ENCODE assay signal across 37 cellular contexts in genomic region chr10:35723992-35724391, GRCh38.
"Had no signal": no experiment of that assay in that cellular context is flagged by ENCODE, and none has a peak within 500 bp of the region (broad histone marks: within the 10 kb centered on the region; RNA-seq: fewer than 3 reads in every experiment).

No MANE protein-coding gene starts in this region.

- H3K27ac Mint-ChIP-seq: activated B cell treated with CpG ODN at 0.5 μM for 24 hours; activated CD4-positive, alpha-beta memory T cell treated with anti-CD3 and anti-CD28 coated beads for 36 hours; activated CD4-positive, alpha-beta T cell treated with anti-CD3 and anti-CD28 coated beads, Interleukin-2, amount 10 ng/mL, durations not matched to agents 24 days and 14 days; activated CD8-positive, alpha-beta T cell treated with anti-CD3 and anti-CD28 coated beads for 36 hours; activated naive CD4-positive, alpha-beta T cell treated with anti-CD3 and anti-CD28 coated beads for 36 hours; activated naive CD4-positive, alpha-beta T cell treated with anti-CD3 and anti-CD28 coated beads, Interleukin-2, amount 50 U/mL, for 72 hours; activated naive CD8-positive, alpha-beta T cell treated with anti-CD3 and anti-CD28 coated beads for 36 hours; activated T-cell treated with anti-CD3 and anti-CD28 coated beads, Interleukin-2, amount 50 U/mL, for 72 hours; activated T-helper 1 cell treated with anti-CD3 and anti-CD28 coated beads, Interleukin-12 subunit alpha, Interleukin-12 subunit beta, Interleukin-2, Interleukin-4 antibody, amounts not matched to agents 30 ng/mL and 10 ng/mL and 1 ng/mL, durations not matched to agents 14 hours and 24 hours and 36 hours; activated T-helper 17 cell treated with anti-CD3 and anti-CD28 coated beads, Interleukin-2, amount 50 U/mL, for 72 hours; T-helper 1 cell treated with Interleukin-12 subunit alpha and Interleukin-12 subunit beta and Interleukin-4 antibody, amounts not matched to agents 30 μg/mL and 1 μg/mL, for 36 hours; T-helper 2 cell treated with Interferon-gamma antibody and Interleukin-4, amounts not matched to agents 5 μg/mL and 100 μg/mL, for 36 hours had no signal

- H3K4me1 ChIP-seq: adrenal gland, body of pancreas, breast epithelium had no signal

- H3K27me3 ChIP-seq: adrenal gland, brain microvascular endothelial cell, breast epithelium had no signal

- DNase-seq: activated B cell treated with CpG ODN at 0.5 μM for 24 hours; activated CD4-positive, alpha-beta memory T cell treated with anti-CD3 and anti-CD28 coated beads for 36 hours; activated CD4-positive, alpha-beta T cell treated with anti-CD3 and anti-CD28 coated beads for 4 hours; activated CD4-positive, alpha-beta T cell treated with anti-CD3 and anti-CD28 coated beads, Interleukin-2, amount 10 ng/mL, durations not matched to agents 24 days and 14 days; activated CD4-positive, alpha-beta T cell treated with anti-CD3 and anti-CD28 coated beads, Interleukin-2, amount 50 U/mL, for 1 hour; activated CD4-positive, alpha-beta T cell treated with anti-CD3 and anti-CD28 coated beads, Interleukin-2, amount 50 U/mL, for 4 hours; activated CD4-positive, CD25-positive, alpha-beta regulatory T cell treated with anti-CD3 and anti-CD28 coated beads, Interleukin-2, amount 50 U/mL, for 72 hours; activated CD8-positive, alpha-beta memory T cell treated with anti-CD3 and anti-CD28 coated beads, Interleukin-2, amount 50 U/mL, for 4 hours; activated CD8-positive, alpha-beta T cell treated with anti-CD3 and anti-CD28 coated beads for 36 hours; activated effector memory CD4-positive, alpha-beta T cell treated with anti-CD3 and anti-CD28 coated beads, Interleukin-2, amount 50 U/mL, for 16 hours; activated gamma-delta T cell treated with Interleukin-2 at 50 U/mL for 16 hours; activated naive CD4-positive, alpha-beta T cell; activated naive CD4-positive, alpha-beta T cell treated with anti-CD3 and anti-CD28 coated beads for 36 hours; activated naive CD4-positive, alpha-beta T cell treated with anti-CD3 and anti-CD28 coated beads, Interleukin-2, amount 50 U/mL, for 16 hours; activated naive CD8-positive, alpha-beta T cell treated with anti-CD3 and anti-CD28 coated beads for 36 hours; activated T-cell treated with anti-CD3 and anti-CD28 coated beads for 4 hours; activated T-cell treated with anti-CD3 and anti-CD28 coated beads, Interleukin-2, amount 50 U/mL, for 1 hour; activated T-cell treated with anti-CD3 and anti-CD28 coated beads, Interleukin-2, amount 50 U/mL, for 4 hours; activated T-cell treated with anti-CD3 and anti-CD28 coated beads, Interleukin-2, amount 50 U/mL, for 72 hours; adrenal gland; amniotic stem cell; aorta; body of pancreas; brain microvascular endothelial cell; central memory CD4-positive, alpha-beta T cell; T-helper 1 cell; T-helper 2 cell; T-helper 9 cell had no signal

- H3K4me1 Mint-ChIP-seq: activated B cell treated with CpG ODN at 0.5 μM for 24 hours; activated CD4-positive, alpha-beta T cell treated with anti-CD3 and anti-CD28 coated beads, Interleukin-2, amount 10 ng/mL, durations not matched to agents 24 days and 14 days; activated naive CD8-positive, alpha-beta T cell treated with anti-CD3 and anti-CD28 coated beads for 36 hours; activated T-helper 17 cell treated with anti-CD3 and anti-CD28 coated beads, Interleukin-2, amount 50 U/mL, for 72 hours had no signal

- FAIRE-seq: astrocyte, TTC549 had no signal

- H3K27ac ChIP-seq: adrenal gland, body of pancreas, brain microvascular endothelial cell, breast epithelium, VCaP had no signal

- H3K36me3 ChIP-seq: adrenal gland, brain microvascular endothelial cell, breast epithelium had no signal

- ATAC-seq: activated CD8-positive, alpha-beta T cell treated with anti-CD3 and anti-CD28 coated beads for 36 hours; activated naive CD4-positive, alpha-beta T cell treated with anti-CD3 and anti-CD28 coated beads, Interleukin-2, amount 50 U/mL, for 72 hours; activated T-cell treated with anti-CD3 and anti-CD28 coated beads, Interleukin-2, amount 50 U/mL, for 4 hours; activated T-cell treated with anti-CD3 and anti-CD28 coated beads, Interleukin-2, amount 50 U/mL, for 72 hours; activated T-helper 17 cell treated with anti-CD3 and anti-CD28 coated beads, Interleukin-2, amount 50 U/mL, for 72 hours; body of pancreas had no signal

- H3K9me3 Mint-ChIP-seq: activated B cell treated with CpG ODN at 0.5 μM for 24 hours; activated CD4-positive, alpha-beta memory T cell treated with anti-CD3 and anti-CD28 coated beads for 36 hours; activated CD4-positive, alpha-beta T cell treated with anti-CD3 and anti-CD28 coated beads, Interleukin-2, amount 10 ng/mL, durations not matched to agents 24 days and 14 days; activated CD8-positive, alpha-beta T cell treated with anti-CD3 and anti-CD28 coated beads for 36 hours; activated naive CD4-positive, alpha-beta T cell treated with anti-CD3 and anti-CD28 coated beads, Interleukin-2, amount 50 U/mL, for 72 hours; activated naive CD8-positive, alpha-beta T cell treated with anti-CD3 and anti-CD28 coated beads for 36 hours; activated T-cell treated with anti-CD3 and anti-CD28 coated beads, Interleukin-2, amount 50 U/mL, for 4 hours; activated T-helper 1 cell treated with anti-CD3 and anti-CD28 coated beads, Interleukin-12 subunit alpha, Interleukin-12 subunit beta, Interleukin-2, Interleukin-4 antibody, amounts not matched to agents 30 ng/mL and 10 ng/mL and 1 ng/mL, durations not matched to agents 14 hours and 24 hours and 36 hours; activated T-helper 17 cell treated with anti-CD3 and anti-CD28 coated beads, Interleukin-2, amount 50 U/mL, for 72 hours; T-helper 1 cell treated with Interleukin-12 subunit alpha and Interleukin-12 subunit beta and Interleukin-4 antibody, amounts not matched to agents 30 μg/mL and 1 μg/mL, for 36 hours; T-helper 2 cell treated with Interferon-gamma antibody and Interleukin-4, amounts not matched to agents 5 μg/mL and 100 μg/mL, for 36 hours had no signal

- H3K4me3 Mint-ChIP-seq: activated B cell treated with CpG ODN at 0.5 μM for 24 hours; activated CD4-positive, alpha-beta memory T cell treated with anti-CD3 and anti-CD28 coated beads for 36 hours; activated CD4-positive, alpha-beta T cell treated with anti-CD3 and anti-CD28 coated beads, Interleukin-2, amount 10 ng/mL, durations not matched to agents 24 days and 14 days; activated CD8-positive, alpha-beta T cell treated with anti-CD3 and anti-CD28 coated beads for 36 hours; activated naive CD4-positive, alpha-beta T cell treated with anti-CD3 and anti-CD28 coated beads for 36 hours; activated naive CD8-positive, alpha-beta T cell treated with anti-CD3 and anti-CD28 coated beads for 36 hours; activated T-cell treated with anti-CD3 and anti-CD28 coated beads, Interleukin-2, amount 50 U/mL, for 4 hours; activated T-cell treated with anti-CD3 and anti-CD28 coated beads, Interleukin-2, amount 50 U/mL, for 72 hours; activated T-helper 1 cell treated with anti-CD3 and anti-CD28 coated beads, Interleukin-12 subunit alpha, Interleukin-12 subunit beta, Interleukin-2, Interleukin-4 antibody, amounts not matched to agents 30 ng/mL and 10 ng/mL and 1 ng/mL, durations not matched to agents 14 hours and 24 hours and 36 hours; activated T-helper 17 cell treated with anti-CD3 and anti-CD28 coated beads, Interleukin-2, amount 50 U/mL, for 72 hours; T-helper 1 cell treated with Interleukin-12 subunit alpha and Interleukin-12 subunit beta and Interleukin-4 antibody, amounts not matched to agents 30 μg/mL and 1 μg/mL, for 36 hours; T-helper 2 cell treated with Interferon-gamma antibody and Interleukin-4, amounts not matched to agents 5 μg/mL and 100 μg/mL, for 36 hours had no signal

- H3K27me3 Mint-ChIP-seq: activated B cell treated with CpG ODN at 0.5 μM for 24 hours; activated CD4-positive, alpha-beta T cell treated with anti-CD3 and anti-CD28 coated beads, Interleukin-2, amount 10 ng/mL, durations not matched to agents 24 days and 14 days; activated CD8-positive, alpha-beta T cell treated with anti-CD3 and anti-CD28 coated beads for 36 hours had no signal

- H3K4me3 ChIP-seq: adrenal gland, body of pancreas, breast epithelium had no signal

- H3K9me3 ChIP-seq: adrenal gland, body of pancreas, breast epithelium had no signal

- H3K36me3 Mint-ChIP-seq: activated CD4-positive, alpha-beta memory T cell treated with anti-CD3 and anti-CD28 coated beads for 36 hours; activated naive CD4-positive, alpha-beta T cell treated with anti-CD3 and anti-CD28 coated beads, Interleukin-2, amount 50 U/mL, for 72 hours; activated naive CD8-positive, alpha-beta T cell treated with anti-CD3 and anti-CD28 coated beads for 36 hours had no signal
